ENCODE assay signal across 14 cellular contexts in genomic region chr4:56276547-56276946, GRCh38.
"Had no signal": no experiment of that assay in that cellular context is flagged by ENCODE, and none has a peak within 500 bp of the region (broad histone marks: within the 10 kb centered on the region; RNA-seq: fewer than 3 reads in every experiment).

No MANE protein-coding gene starts in this region.

- DNase-seq: activated CD4-positive, alpha-beta T cell treated with anti-CD3 and anti-CD28 coated beads for 4 hours; activated gamma-delta T cell; aorta; erythroblast; kidney; left ventricle myocardium inferior; mesenchymal stem cell; nephron progenitor cell; right lobe of liver; SJCRH30; T-helper 17 cell had no signal

- H3K4me3 Mint-ChIP-seq: nephron progenitor cell, T-helper 17 cell had no signal

- H3K27ac Mint-ChIP-seq: nephron progenitor cell, T-helper 17 cell had no signal

- H3K27me3 ChIP-seq: hepatocyte, right lobe of liver, SJCRH30 had no signal

- H3K4me3 ChIP-seq: hepatocyte, left ventricle myocardium inferior, right lobe of liver, SJCRH30, smooth muscle cell, thoracic aorta had no signal

- H3K27ac ChIP-seq: hepatocyte, left ventricle myocardium inferior, right lobe of liver, SJCRH30, thoracic aorta had no signal

- ATAC-seq: right lobe of liver, T-helper 17 cell had no signal

- H3K4me1 Mint-ChIP-seq: nephron progenitor cell had no signal

- H3K4me1 ChIP-seq: left ventricle myocardium inferior, right lobe of liver, SJCRH30 had no signal

- H3K4me2 ChIP-seq: hepatocyte, smooth muscle cell had no signal

- H3K9me3 ChIP-seq: left ventricle myocardium inferior, right lobe of liver, SJCRH30, thoracic aorta had no signal

- H3K79me2 ChIP-seq: hepatocyte had no signal

- H2AFZ ChIP-seq: hepatocyte had no signal

- H3K36me3 ChIP-seq: left ventricle myocardium inferior, right lobe of liver, SJCRH30, thoracic aorta had no signal
